In the genomic region with DNA sequence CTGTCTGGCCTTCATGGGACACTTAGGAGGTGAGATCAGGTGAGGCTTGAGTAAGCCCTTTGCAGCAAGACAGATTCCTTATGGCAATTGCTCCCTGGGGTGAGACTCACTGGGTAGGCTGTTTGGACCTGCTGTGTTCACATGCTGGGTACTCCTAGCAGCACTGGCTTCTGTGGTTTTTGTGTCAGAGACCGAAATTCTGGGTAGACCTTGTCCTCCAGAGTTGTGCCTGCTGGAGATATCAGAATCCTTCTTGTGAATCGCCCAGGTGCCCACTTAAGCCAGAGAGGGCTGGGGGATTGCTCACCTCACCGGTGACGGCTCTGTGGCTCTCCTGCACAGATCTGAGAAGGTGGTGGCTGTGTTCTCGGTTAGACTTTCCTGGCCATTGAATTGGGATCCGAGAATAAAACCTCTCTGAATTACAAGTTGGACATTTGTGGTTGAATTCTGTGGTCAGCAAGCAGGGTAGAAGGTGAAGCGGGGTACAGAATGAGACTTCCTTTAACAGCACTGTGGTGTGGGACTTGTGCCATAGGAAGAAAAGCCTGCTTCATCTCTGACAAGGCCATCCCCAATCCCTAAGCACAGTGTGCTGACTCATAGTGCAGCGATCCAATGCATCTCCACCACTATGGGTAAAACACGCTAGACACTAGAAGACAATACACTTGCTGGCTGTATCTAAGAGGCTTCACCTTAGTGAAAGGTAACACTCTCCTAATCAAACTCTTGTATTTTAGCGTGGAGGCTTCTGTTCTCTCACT, we compare ENCODE assay signal across 1 cellular context.
TF ChIP-seq lines count a peak whose summit lies in the region.

No MANE protein-coding gene starts in this region.

TF ChIP-seq in IMR-90, 13 proteins besides CTCF, POLR2A, EP300 and RAD21 (continued from another document):
- TF ChIP-seq RCOR1 (IDR thresholded peaks at IDR 0.05; ENCODE audit: insufficient replicate concordance, low read length) (no peak), ELK1 (IDR thresholded peaks at IDR 0.05; ENCODE audit: borderline replicate concordance, low read depth, low read length) (no peak), USF2 (IDR thresholded peaks at IDR 0.05; ENCODE audit: low read depth, low read length) (no peak), MAZ (IDR thresholded peaks at IDR 0.05; ENCODE audit: borderline replicate concordance, low read depth, low read length) (no peak), RFX5 (IDR thresholded peaks at IDR 0.05; ENCODE audit: low read depth, low read length) (no peak), MAFK (IDR thresholded peaks at IDR 0.05; ENCODE audit: low read depth, low read length) (no peak), CEBPB (IDR thresholded peaks at IDR 0.05; ENCODE audit: low read depth, low read length) (no peak), FOS (IDR thresholded peaks at IDR 0.05; ENCODE audit: low read depth, low read length) (no peak), SMC3 (IDR thresholded peaks at IDR 0.05; ENCODE audit: low read depth, low read length) (no peak), CHD1 (IDR thresholded peaks at IDR 0.05; ENCODE audit: low read depth, low read length) (no peak), MXI1 (IDR thresholded peaks at IDR 0.05; ENCODE audit: borderline replicate concordance, low read depth, low read length) (no peak)
